8 cellular contexts compared by ENCODE assay signal in genomic region chr19:45100797-45101196, GRCh38. TPM values are rescaled to one million over a fixed set of nuclear protein-coding genes. Genes with fewer than 3 reads are reported as not detected.
A peak's percentile ranks its signal among the peaks of the same experiment; 100 is the strongest.
DNase-seq lines count a peak whose midpoint lies in the region; ATAC-seq and TF ChIP-seq lines count a peak whose summit lies in the region.
"Had no signal": no experiment of that assay in that cellular context is flagged by ENCODE, and none has a peak within 500 bp of the region (broad histone marks: within the 10 kb centered on the region; RNA-seq: fewer than 3 reads in every experiment).

No MANE protein-coding gene starts in this region.

- TF ChIP-seq CTCF in CD4-positive, alpha-beta T cell (IDR thresholded peaks at IDR 0.05) = no peak
- no peak for TF ChIP-seq CTCF in adrenal gland (IDR thresholded peaks at IDR 0.05)
- TF ChIP-seq CTCF in upper lobe of right lung (IDR thresholded peaks at IDR 0.05) = no peak

- H3K27me3 Mint-ChIP-seq in CD4-positive, alpha-beta T cell = no peaks in the 10 kb centered on the region

- no peak overlapping the region for H3K27ac ChIP-seq in CD4-positive, alpha-beta T cell (ENCODE audit: low read depth, low read length)
- peak overlapping the region; percentile 82 to 99 (median 97) for H3K27ac ChIP-seq in adrenal gland
- H3K27ac ChIP-seq in upper lobe of right lung = no peak overlapping the region

- H3K27me3 ChIP-seq in CD4-positive, alpha-beta T cell (ENCODE audit: control insufficient read depth, insufficient read depth, low read length) = no peaks in the 10 kb centered on the region
- H3K27me3 ChIP-seq in adrenal gland (no peaks in the 10 kb centered on the region), upper lobe of right lung (no peaks in the 10 kb centered on the region)
- H3K27me3 ChIP-seq: pancreas had no signal

- DNase-seq in CD4-positive, alpha-beta T cell = no peak
- DNase-seq in adrenal gland (peak in 3 of 7 donors; percentile 47 to 66 (median 62)), lung microvascular endothelial cell (ENCODE audit: low read depth in 2 of 2) (peak; percentile 27 to 31), NAMALWA (ENCODE audit: low spot score) (no peak), upper lobe of right lung (no peak)
- DNase-seq: activated T-cell treated with anti-CD3 and anti-CD28 coated beads, Interleukin-2, amount 50 U/mL, for 1 hour; pancreas had no signal

- no peaks in the 10 kb centered on the region for H3K9me3 Mint-ChIP-seq in CD4-positive, alpha-beta T cell

- WGBS in adrenal gland, 4 donors = 50 to 74% (median 60%) methylated on average over 9 of the region's 9 CpGs

- H3K4me1 Mint-ChIP-seq in CD4-positive, alpha-beta T cell (ENCODE audit: low read depth) = peaks cover 79% of the 10 kb centered on the region

- CTCF ChIA-PET in CD4-positive, alpha-beta T cell (lab: Charles Lee) = no interaction called here

- H3K27ac Mint-ChIP-seq in CD4-positive, alpha-beta T cell = no peak overlapping the region

- POLR2A ChIA-PET in CD4-positive, alpha-beta T cell (lab: Charles Lee) = interaction anchor here (4.8 kb wide), 1 partner anchor 8 kb away, joined by 71 read pairs; the partner anchor contains the start of gene PPP1R37

- intact Hi-C loops in CD4-positive, alpha-beta T cell (cut with DNase I, micrococcal nuclease) = loop anchor here in 1 of 2 experiments (5.0 kb wide), 1 partner anchor 87 kb away; no protein-coding TSS in a partner anchor
- intact Hi-C loops in adrenal gland (cut with DNase I) (no loop called here), upper lobe of right lung (cut with DNase I) (no loop called here)

- H3K4me3 Mint-ChIP-seq in CD4-positive, alpha-beta T cell = peak overlapping the region; percentile 32

- no peak for ATAC-seq in CD4-positive, alpha-beta T cell (ENCODE audit: poor library complexity)
- no peak for ATAC-seq in upper lobe of right lung
- no peak for ATAC-seq in HG03045 (IDR thresholded peaks at IDR 0.05; ENCODE audit: unreplicated experiment)

- no peaks in the 10 kb centered on the region for H3K36me3 ChIP-seq in adrenal gland (replicated peaks in 1 of 2)
- H3K36me3 ChIP-seq in upper lobe of right lung = no peaks in the 10 kb centered on the region
- H3K36me3 ChIP-seq: pancreas had no signal

- no peaks in the 10 kb centered on the region for H3K36me3 Mint-ChIP-seq in CD4-positive, alpha-beta T cell (ENCODE audit: low read depth)

- no peak overlapping the region for H3K4me3 ChIP-seq in adrenal gland
- H3K4me3 ChIP-seq in upper lobe of right lung = no peak overlapping the region
- H3K4me3 ChIP-seq: pancreas had no signal

- no peaks in the 10 kb centered on the region for H3K9me3 ChIP-seq in CD4-positive, alpha-beta T cell (ENCODE audit: control insufficient read depth, low read length)
- H3K9me3 ChIP-seq in adrenal gland (replicated peaks in 1 of 3) = no peaks in the 10 kb centered on the region
- H3K9me3 ChIP-seq in upper lobe of right lung = no peaks in the 10 kb centered on the region
- H3K9me3 ChIP-seq: pancreas had no signal

- H3K4me1 ChIP-seq in adrenal gland (replicated peaks in 1 of 2) = peaks cover 62 to 91% of the 10 kb centered on the region in 2 donors
- peaks cover 56% of the 10 kb centered on the region for H3K4me1 ChIP-seq in upper lobe of right lung

- TF ChIP-seq POLR2A in adrenal gland (IDR thresholded peaks at IDR 0.05) = no peak

RNA-seq across cellular contexts. Expression of gene PPP1R37, which starts 7.8 kb away (rescaled TPM):
- 10 to 100 TPM; 17.2 to 19.6 TPM for total RNA-seq in CD4-positive, alpha-beta T cell
- total RNA-seq in adrenal gland (10 to 100 TPM; 39.6 to 86.7 (median 55.7) TPM), lung microvascular endothelial cell (16.3 and 24.0 TPM in 2 replicates), upper lobe of right lung (31.1 TPM)
- polyA plus RNA-seq in adrenal gland = 100 to 1,000 TPM in 1 of 3 donors, 10 to 100 TPM in 2; 16.4 to 244 (median 45.4) TPM

RNA-seq across cellular contexts. Expression of gene GEMIN7, which starts 21.7 kb away (rescaled TPM):
- total RNA-seq in CD4-positive, alpha-beta T cell = 1 to 10 TPM; 4.0 to 4.8 TPM
- 10 to 100 TPM in 6 of 8 donors, 1 to 10 TPM in 2; 4.0 to 22.0 (median 14.5) TPM for total RNA-seq in adrenal gland
- 10 to 100 TPM; 11.3 to 29.0 (median 23.9) TPM for polyA plus RNA-seq in adrenal gland
- 15.5 and 17.0 TPM in 2 replicates for total RNA-seq in lung microvascular endothelial cell
- total RNA-seq in upper lobe of right lung = 14.9 TPM

RNA-seq across cellular contexts. Expression of gene ZNF296, which starts 24.5 kb away (rescaled TPM):
- total RNA-seq in CD4-positive, alpha-beta T cell = 1 to 10 TPM; 2.0 to 2.4 TPM
- 1 to 10 TPM in 2 of 8 donors, under 1 TPM in 5, not detected in 1; 0.55 to 1.3 (median 0.70) TPM for total RNA-seq in adrenal gland
- 10 to 100 TPM in 1 of 3 donors, 1 to 10 TPM in 1, not detected in 1; 2.5 to 13.2 TPM for polyA plus RNA-seq in adrenal gland
- total RNA-seq in lung microvascular endothelial cell = under 0.01 TPM in 2 replicates
- total RNA-seq in upper lobe of right lung = 1.7 TPM

RNA-seq across cellular contexts. Expression of gene NKPD1, which starts 60.0 kb away (rescaled TPM):
- total RNA-seq in CD4-positive, alpha-beta T cell = under 1 TPM; 0.73 to 0.91 TPM
- 1 to 10 TPM in 1 of 8 donors, under 1 TPM in 6, not detected in 1; 0.06 to 1.1 (median 0.27) TPM for total RNA-seq in adrenal gland
- polyA plus RNA-seq in adrenal gland = under 1 TPM in 2 of 3 donors, not detected in 1; 0.13 to 0.16 TPM
- 0.20 and 0.22 TPM in 2 replicates for total RNA-seq in lung microvascular endothelial cell
- total RNA-seq in upper lobe of right lung = not detected

Comparison
In these comparisons a context has a peak if more than half of its experiments do, and no peak if none do; other contexts are left out.
1. DNase-seq: peak in lung microvascular endothelial cell (2 of 2); none in CD4-positive, alpha-beta T cell (0 of 10), NAMALWA (single experiment) and upper lobe of right lung (single experiment).
2. H3K27ac ChIP-seq: peak in adrenal gland (5 of 5); none in CD4-positive, alpha-beta T cell (single experiment) and upper lobe of right lung (single experiment).